Comparison of ENCODE assay signal across 16 cellular contexts in the genomic region with DNA sequence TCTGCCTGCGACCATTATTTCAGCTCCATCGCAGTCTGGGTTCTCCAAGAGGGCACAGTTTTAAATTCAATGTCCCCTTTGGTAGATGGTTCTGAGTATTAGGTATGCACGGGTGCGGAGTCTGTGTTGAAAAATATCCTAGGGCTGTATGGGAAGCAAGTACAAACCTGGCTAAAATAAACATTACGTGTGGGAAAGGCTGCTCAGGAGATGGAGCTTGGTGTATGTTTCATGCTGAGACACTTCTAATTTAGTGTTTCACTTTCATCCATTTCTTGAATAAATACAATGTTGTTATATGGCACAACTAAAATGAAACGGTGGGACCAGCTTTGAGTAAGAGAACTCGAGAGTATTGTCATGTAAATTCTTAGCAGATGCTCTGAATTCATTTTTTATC.
"Had no signal": no experiment of that assay in that cellular context is flagged by ENCODE, and none has a peak within 500 bp of the region (broad histone marks: within the 10 kb centered on the region; RNA-seq: fewer than 3 reads in every experiment).

No MANE protein-coding gene starts in this region.

- H3K27ac Mint-ChIP-seq: activated CD8-positive, alpha-beta T cell treated with anti-CD3 and anti-CD28 coated beads, Interleukin-2, amount 10 ng/mL, durations not matched to agents 7 days and 5 days; activated naive CD8-positive, alpha-beta T cell treated with anti-CD3 and anti-CD28 coated beads, Interleukin-2, amount 50 U/mL, for 24 hours; stimulated activated naive CD8-positive, alpha-beta T cell treated with anti-CD3 and anti-CD28 coated beads, Interleukin-15, amount 100 ng/mL, for 72 hours; T-cell had no signal

- H3K36me3 Mint-ChIP-seq: T-cell had no signal

- H3K4me3 Mint-ChIP-seq: activated CD8-positive, alpha-beta T cell treated with anti-CD3 and anti-CD28 coated beads, Interleukin-2, amount 10 ng/mL, durations not matched to agents 7 days and 5 days; activated naive CD8-positive, alpha-beta T cell treated with anti-CD3 and anti-CD28 coated beads, Interleukin-2, amount 50 U/mL, for 24 hours; stimulated activated naive CD8-positive, alpha-beta T cell treated with anti-CD3 and anti-CD28 coated beads, Interleukin-15, amount 100 ng/mL, for 72 hours; T-cell had no signal

- H3K9me3 ChIP-seq: gastrocnemius medialis, ovary, testis, upper lobe of right lung had no signal

- H3K4me3 ChIP-seq: esophagus muscularis mucosa, gastrocnemius medialis, ovary, testis, upper lobe of right lung had no signal

- H3K4me1 Mint-ChIP-seq: activated naive CD8-positive, alpha-beta T cell treated with anti-CD3 and anti-CD28 coated beads, Interleukin-2, amount 50 U/mL, for 24 hours; stimulated activated naive CD8-positive, alpha-beta T cell treated with anti-CD3 and anti-CD28 coated beads, Interleukin-15, amount 100 ng/mL, for 72 hours; T-cell had no signal

- H3K4me1 ChIP-seq: esophagus muscularis mucosa, gastrocnemius medialis, testis, upper lobe of right lung had no signal

- H3K27me3 ChIP-seq: gastrocnemius medialis, ovary, testis, upper lobe of right lung had no signal

- DNase-seq: activated CD4-positive, alpha-beta T cell treated with anti-CD3 and anti-CD28 coated beads for 48 hours; activated CD8-positive, alpha-beta T cell treated with anti-CD3 and anti-CD28 coated beads, Interleukin-2, amount 10 ng/mL, durations not matched to agents 7 days and 5 days; activated naive CD4-positive, alpha-beta T cell treated with Interleukin-2 at 50 U/mL for 16 hours; activated naive CD8-positive, alpha-beta T cell treated with anti-CD3 and anti-CD28 coated beads, Interleukin-2, amount 50 U/mL, for 24 hours; cerebellar nuclear complex; dermis blood vessel endothelial cell; gastrocnemius medialis; kidney glomerular epithelial cell; ovary; stimulated activated CD4-positive, alpha-beta T cell treated with anti-CD3 and anti-CD28 coated beads, Interleukin-4, amount 100 ng/mL, for 1 hour; stimulated activated naive CD8-positive, alpha-beta T cell treated with anti-CD3 and anti-CD28 coated beads, Interleukin-15, amount 100 ng/mL, for 72 hours; T-cell; T1000; testis; upper lobe of right lung had no signal

- ATAC-seq: activated CD8-positive, alpha-beta T cell treated with anti-CD3 and anti-CD28 coated beads, Interleukin-2, amount 10 ng/mL, durations not matched to agents 7 days and 5 days; activated naive CD8-positive, alpha-beta T cell treated with anti-CD3 and anti-CD28 coated beads, Interleukin-2, amount 50 U/mL, for 24 hours; gastrocnemius medialis; stimulated activated naive CD8-positive, alpha-beta T cell treated with anti-CD3 and anti-CD28 coated beads, Interleukin-15, amount 100 ng/mL, for 72 hours; T-cell; upper lobe of right lung had no signal

- H3K36me3 ChIP-seq: esophagus muscularis mucosa, gastrocnemius medialis, ovary, upper lobe of right lung had no signal

- H3K27ac ChIP-seq: esophagus muscularis mucosa, gastrocnemius medialis, ovary, testis, upper lobe of right lung had no signal
